Comparison of ENCODE assay signal across 7 cellular contexts in the genomic region with DNA sequence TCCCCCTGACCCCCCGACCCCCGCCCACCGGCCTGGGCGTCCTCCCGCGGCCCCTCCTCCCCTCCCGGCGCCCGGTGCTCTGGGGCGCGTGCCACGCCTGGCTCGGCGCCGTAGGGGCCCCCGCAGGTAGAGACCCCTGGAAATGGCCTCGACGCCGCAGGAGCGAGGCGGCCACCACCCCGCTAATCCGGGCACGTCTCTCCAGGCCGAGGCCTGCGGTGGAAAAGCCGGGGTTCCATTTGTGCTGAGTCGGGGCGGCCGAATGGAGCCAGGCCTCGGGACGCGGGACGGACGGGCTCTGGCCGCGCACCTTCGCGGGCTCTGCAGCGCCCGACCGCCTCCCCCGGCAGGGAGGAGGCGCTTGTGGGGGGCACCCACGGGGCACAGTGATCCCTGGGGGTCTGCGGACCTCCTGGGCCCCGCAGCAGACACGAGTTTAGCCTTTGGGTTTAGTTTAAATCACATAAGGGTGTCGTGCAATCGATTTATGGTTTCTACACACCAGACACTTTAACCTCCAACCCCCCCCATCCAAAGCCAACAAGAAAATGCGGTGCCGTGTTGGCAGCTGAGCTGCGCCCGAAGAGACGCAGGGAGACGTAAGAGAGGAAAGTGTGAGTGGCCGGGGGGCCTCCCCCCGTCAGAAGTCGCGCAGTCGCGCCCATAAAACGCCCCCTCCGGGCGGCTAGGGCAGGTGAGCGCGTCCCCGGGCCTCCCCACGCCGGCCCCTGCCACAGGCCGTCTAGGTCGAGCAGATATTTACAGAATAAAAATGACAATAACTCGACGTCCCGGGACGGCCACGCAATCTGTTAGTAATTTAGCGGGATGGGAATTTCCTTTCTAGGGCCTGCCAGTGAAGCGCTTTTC. TPM values are rescaled to one million over a fixed set of nuclear protein-coding genes. Genes with fewer than 3 reads are reported as not detected.
DNase-seq lines count a peak whose midpoint lies in the region; ATAC-seq, FAIRE-seq and TF ChIP-seq lines count a peak whose summit lies in the region.

No MANE protein-coding gene starts in this region.

- H3K4me1 ChIP-seq in HCT116 (ENCODE audit: control insufficient read depth in 1 of 2, insufficient read depth in 2 of 2, low read length in 2 of 2), result peaks cover 10 to 33% of the 10 kb centered on the region in 2 experiments; a peak in 3 of 4 replicates
- no peaks in the 10 kb centered on the region for H3K4me1 ChIP-seq in SJCRH30
- H3K4me1 ChIP-seq in GM12878 (ENCODE audit: control insufficient read depth, insufficient read depth, low read length), result peaks cover 16% of the 10 kb centered on the region

- H3K27me3 ChIP-seq in HCT116 (ENCODE audit: insufficient read depth, low read length), result no peaks in the 10 kb centered on the region
- H3K27me3 ChIP-seq in SJCRH30, result no peaks in the 10 kb centered on the region
- H3K27me3 ChIP-seq in GM12878 (replicated peaks in 1 of 2; ENCODE audit: control insufficient read depth in 2 of 2, insufficient read depth in 2 of 2, low read length in 1 of 2), result peaks cover 2 to 21% of the 10 kb centered on the region in 2 experiments; a peak in 3 of 4 replicates

- H3K79me2 ChIP-seq in HCT116 (ENCODE audit: insufficient read depth, low read length) (no peaks in the 10 kb centered on the region; the same call in 1 of the 2 replicates), GM12878 (ENCODE audit: control insufficient read depth, insufficient read depth, low read length) (no peaks in the 10 kb centered on the region)

- CTCF ChIA-PET in HCT116 (lab: Charles Lee), result no interaction called here
- CTCF ChIA-PET in GM12878 (lab: Yijun Ruan, JAX), result interaction anchor here (1.3 to 2.7 kb wide), 4 partner anchors 8 to 135 kb away, joined by 3 to 21 read pairs (median 8); no protein-coding TSS in a partner anchor

- in situ Hi-C loops in GM12878 (cut with MboI), result loop anchor here (10.0 kb wide), 1 partner anchor 560 kb away; the partner anchor contains the start of gene SLC66A2

- TF ChIP-seq CTCF in HCT116 (IDR thresholded peaks at IDR 0.05 in 2 of 3, conservative IDR thresholded peaks at IDR 0.05 in 1 of 3; ENCODE audit: borderline replicate concordance in 1 of 3, insufficient read depth in 1 of 3, low read depth in 2 of 3, low read length in 2 of 3) (0 out of 6 replicates have a peak, but pooled peaks of 1 of the 3 experiments have one; percentile 6), GM12878 (IDR thresholded peaks at IDR 0.05 in 2 of 3, conservative IDR thresholded peaks at IDR 0.05 in 1 of 3; ENCODE audit: control insufficient read depth in 2 of 3, extremely low read depth in 1 of 3, insufficient read depth in 1 of 3, low read depth in 3 of 3, low read length in 3 of 3) (no peak)

- H3K4me3 ChIP-seq in HCT116 (replicated peaks in 1 of 2; ENCODE audit: low read depth in 1 of 2, low read length in 2 of 2), result peak overlapping the region; percentile 43 to 59
- H3K4me3 ChIP-seq in SJCRH30, result peak overlapping the region; percentile 54
- H3K4me3 ChIP-seq in GM12878, result 0 out of 2 replicates have a peak overlapping the region, but pooled peaks have one; percentile 32

- ATAC-seq in HCT116 (peak; percentile 55), GM12878 (peak; percentile 4)

- H3K27ac ChIP-seq in HCT116 (ENCODE audit: low read depth, low read length) (peak overlapping the region; percentile 71), SJCRH30 (peak overlapping the region; percentile 72), GM12878 (ENCODE audit: control insufficient read depth, insufficient read depth) (no peak overlapping the region)

- FAIRE-seq in GM12878 (lab: Jason Lieb, UNC), result no peak

- TF ChIP-seq EP300 in GM12878 (IDR thresholded peaks at IDR 0.05; ENCODE audit: borderline replicate concordance in 1 of 2, control insufficient read depth in 1 of 2, low read depth in 2 of 2, low read length in 2 of 2), result no peak

- DNase-seq in HCT116 (ENCODE audit: low read depth, low spot score) (no peak), SJCRH30 (peak; percentile 38 to 54), GM12878 (ENCODE audit: low read depth, low spot score) (no peak), kidney tubule cell (ENCODE audit: low spot score) (peak; percentile 22), middle frontal gyrus (ENCODE audit: extremely low spot score, low spot score) (no peak), NCI-H524 (lab: John Stamatoyannopoulos, UW) (no peak)
- DNase-seq in stimulated activated CD4-positive, alpha-beta T cell treated with anti-CD3 and anti-CD28 coated beads, Interleukin-2, amount 100 ng/mL, for 48 hours, result peak; percentile 65

- POLR2A ChIA-PET in HCT116 (lab: Charles Lee) (no interaction called here), GM12878 (lab: Charles Lee) (interaction anchor here (1.3 kb wide), 1 partner anchor 20 kb away, joined by 5 read pairs; no protein-coding TSS in a partner anchor)

- H4K20me1 ChIP-seq in HCT116 (ENCODE audit: insufficient read depth), result no peaks in the 10 kb centered on the region
- no peaks in the 10 kb centered on the region for H4K20me1 ChIP-seq in GM12878 (ENCODE audit: control insufficient read depth, insufficient read depth)

- peak overlapping the region; percentile 74 for H2AFZ ChIP-seq in HCT116 (ENCODE audit: low read depth, low read length, poor library complexity, severe bottlenecking)
- peak overlapping the region; percentile 12; the same call in 1 of the 2 replicates for H2AFZ ChIP-seq in GM12878 (ENCODE audit: control insufficient read depth, low read depth, low read length)

- TF ChIP-seq RAD21 in HCT116 (IDR thresholded peaks at IDR 0.05; ENCODE audit: low read depth), result no peak
- TF ChIP-seq RAD21 in GM12878 (IDR thresholded peaks at IDR 0.05; ENCODE audit: insufficient read depth, low read depth, low read length), result no peak

- TF ChIP-seq POLR2A in HCT116 (IDR thresholded peaks at IDR 0.05; ENCODE audit: borderline replicate concordance, extremely low read depth, insufficient read depth, insufficient read length), result no peak
- no peak for TF ChIP-seq POLR2A in GM12878 (IDR thresholded peaks at IDR 0.05; ENCODE audit: low read depth, low read length)

- H3K9me3 ChIP-seq in HCT116 (ENCODE audit: control insufficient read depth in 1 of 2, insufficient read depth in 1 of 2, low read depth in 1 of 2, low read length in 2 of 2) (no peaks in the 10 kb centered on the region), SJCRH30 (replicated peaks) (no peaks in the 10 kb centered on the region), GM12878 (replicated peaks; ENCODE audit: control insufficient read depth, insufficient read depth, low read length) (no peaks in the 10 kb centered on the region)

- RAD21 ChIA-PET in HCT116 (lab: Charles Lee; ENCODE audit: low non-redundant PET in 1 of 2, low total read pairs in 2 of 2, uncharacterized antibody in 2 of 2, unreplicated experiment in 2 of 2) (no interaction called here), GM12878 (lab: Charles Lee; ENCODE audit: unreplicated experiment) (interaction anchor here (1.2 to 2.3 kb wide), 3 partner anchors 9 to 20 kb away, joined by 3 to 8 read pairs (median 5); no protein-coding TSS in a partner anchor)

- no TSS peak for BruUV-seq in HCT116 (replicated peaks; lab: Mats Ljungman, UMichigan)
- no TSS peak for BruUV-seq in GM12878 (replicated peaks; lab: Mats Ljungman, UMichigan)

- H3K9me2 ChIP-seq in HCT116 (ENCODE audit: insufficient read depth), result no peaks in the 10 kb centered on the region

- SMC1A ChIA-PET in GM12878 (lab: Charles Lee; ENCODE audit: uncharacterized antibody, unreplicated experiment), result interaction anchor here (0.6 kb wide), 1 partner anchor 71 kb away, joined by 3 read pairs; no protein-coding TSS in a partner anchor

- intact Hi-C loops in HCT116 (cut with micrococcal nuclease) (no loop called here), GM12878 (cut with micrococcal nuclease; ENCODE audit: unreplicated experiment) (loop anchor here (5.0 kb wide), 2 partner anchors 73 to 133 kb away; no protein-coding TSS in a partner anchor)

- H3K4me2 ChIP-seq in HCT116 (ENCODE audit: low read length) (peak overlapping the region; percentile 87), GM12878 (ENCODE audit: control insufficient read depth, insufficient read depth) (peak overlapping the region; percentile 71)

- WGBS in GM12878 (ENCODE audit: insufficient coverage, insufficient replicate concordance, low lambda C conversion rate, missing lambda C conversion rate), result 3% methylated on average over 65 of the region's 79 CpGs

- H3K36me3 ChIP-seq in HCT116 (ENCODE audit: control insufficient read depth in 1 of 2, insufficient read depth in 2 of 2, low read length in 2 of 2) (no peaks in the 10 kb centered on the region), SJCRH30 (no peaks in the 10 kb centered on the region), GM12878 (ENCODE audit: control insufficient read depth in 2 of 2, insufficient read depth in 2 of 2, low read length in 1 of 2) (no peaks in the 10 kb centered on the region)

- peak overlapping the region; percentile 77 for H3K9ac ChIP-seq in HCT116 (ENCODE audit: low read length)
- H3K9ac ChIP-seq in GM12878 (ENCODE audit: control insufficient read depth, insufficient read depth, low read length), result no peak overlapping the region

TF ChIP-seq in HCT116, 20 proteins besides CTCF, POLR2A, EP300 and RAD21 (continues in another document):
- peak; percentile 70 for TF ChIP-seq ZFX (IDR thresholded peaks at IDR 0.05)

TF ChIP-seq in GM12878, 131 proteins besides CTCF, POLR2A, EP300 and RAD21 (continues in another document):
- peak; percentile 49 for TF ChIP-seq SUZ12 (IDR thresholded peaks at IDR 0.05; ENCODE audit: unreplicated experiment)

RNA-seq across cellular contexts. Expression of gene NFATC1, which starts 1.1 kb away (rescaled TPM):
- 20.8 TPM for total RNA-seq in HCT116 (2021; ENCODE audit: unreplicated experiment)
- 13.5 and 14.8 TPM in 2 replicates for polyA plus RNA-seq in HCT116 (2012)
- 4.9 and 5.7 TPM in 2 replicates for total RNA-seq in SJCRH30 (2014; rRNA removed; shearing (Covaris generic))
- 57.2 and 65.1 TPM in 2 replicates for total RNA-seq in GM12878 (2013; cell fraction: nucleolus; rRNA removed)
- total RNA-seq in GM12878 (2014; rRNA removed), result 6.4 and 6.7 TPM in 2 replicates
- total RNA-seq in GM12878 (2014; rRNA removed; fragmentation: Illumina TruSeq; extraction: Trizol), result 2.4 and 3.6 TPM in 2 replicates
- total RNA-seq in GM12878 (2021), result 17.5 and 20.8 TPM in 2 replicates
- 9.8 TPM for polyA plus RNA-seq in GM12878 (2011; ENCODE audit: low read depth)
- polyA plus RNA-seq in GM12878 (2011; rRNA removed), result 0.99 and 2.9 TPM in 2 replicates
- polyA plus RNA-seq in GM12878 (2011; cell fraction: cytosol; rRNA removed), result 3.3 and 4.5 TPM in 2 replicates
- 10.7 and 13.4 TPM in 2 replicates for polyA plus RNA-seq in GM12878 (2011; cell fraction: nucleus; rRNA removed)
- 14.9 and 19.6 TPM in 2 replicates for polyA plus RNA-seq in GM12878 (2012)
- polyA plus RNA-seq in GM12878 (2014; fragmentation: Illumina TruSeq; extraction: Trizol), result 3.1 and 4.7 TPM in 2 replicates
- 1 to 10 TPM in 1 of 2 experiments, under 1 TPM in 1; 0.84 to 2.6 TPM for polyA plus RNA-seq in GM12878 (2014; fragmentation: Nextera tagmentation; extraction: Ambion mirVana)
- polyA plus RNA-seq in GM12878 (2014; rRNA removed), result 8.4 and 9.9 TPM in 2 replicates
- polyA plus RNA-seq in GM12878 (2016; fragmentation: Nextera tagmentation; extraction: Ambion mirVana), result 1 to 10 TPM; 5.4 to 6.8 TPM
- polyA minus RNA-seq in GM12878 (2011; rRNA and poly(A)+ RNA removed), result 3.4 and 7.4 TPM in 2 replicates
- 7.1 TPM in 2 replicates for polyA minus RNA-seq in GM12878 (2011; cell fraction: cytosol; rRNA and poly(A)+ RNA removed)
- polyA minus RNA-seq in GM12878 (2011; cell fraction: nucleus; rRNA and poly(A)+ RNA removed), result 10.3 and 14.7 TPM in 2 replicates

Comparison
In these comparisons a context has a peak if more than half of its experiments do, and no peak if none do; other contexts are left out.
1. DNase-seq: peak in SJCRH30 (2 of 2), kidney tubule cell (single experiment) and stimulated activated CD4-positive, alpha-beta T cell treated with anti-CD3 and anti-CD28 coated beads, Interleukin-2, amount 100 ng/mL, for 48 hours (2 of 2); none in HCT116 (single experiment), GM12878 (single experiment), middle frontal gyrus (single experiment) and NCI-H524 (0 of 2).
2. Peak in every context shown above with its lines, with median percentiles within 50 percentile points of each other: H3K4me3 ChIP-seq.